23 cellular contexts compared by ENCODE assay signal in the genomic region with DNA sequence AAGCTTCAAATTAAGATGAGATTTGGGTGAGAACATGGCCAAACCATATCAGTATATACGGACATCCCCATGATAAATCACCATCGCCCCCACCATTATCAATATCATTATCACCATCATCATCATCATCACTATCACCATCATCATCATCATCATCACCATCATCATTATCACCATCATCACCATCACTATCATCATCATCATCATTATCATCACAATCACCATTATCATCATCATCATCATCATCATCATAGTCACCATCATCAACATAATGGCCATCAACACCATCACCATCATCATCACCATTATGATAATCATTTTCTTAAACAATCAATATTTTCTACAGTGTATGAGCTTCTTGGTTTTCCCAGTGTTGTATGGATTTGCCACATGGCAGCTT.
DNase-seq lines count a peak whose midpoint lies in the region; ATAC-seq, FAIRE-seq and TF ChIP-seq lines count a peak whose summit lies in the region.
"Had no signal": no experiment of that assay in that cellular context is flagged by ENCODE, and none has a peak within 500 bp of the region (broad histone marks: within the 10 kb centered on the region; RNA-seq: fewer than 3 reads in every experiment).

No MANE protein-coding gene starts in this region.

- FAIRE-seq in HepG2 (lab: Jason Lieb, UNC) (no peak), HTR-8/SVneo (lab: Jason Lieb, UNC) (peak; percentile 54), pancreas (lab: Jason Lieb, UNC) (peak; percentile 49)
- FAIRE-seq: A204.1, GM18507, H1 had no signal

- H3K27me3 Mint-ChIP-seq in immature natural killer cell (ENCODE audit: low read depth in 3 of 3), result peaks cover 0 to 2% (median 0%) of the 10 kb centered on the region in 3 donors
- H3K27me3 Mint-ChIP-seq: CD4-positive, alpha-beta T cell; CD8-positive, alpha-beta memory T cell had no signal

- DNase-seq in HepG2 (ENCODE audit: low spot score) (no peak), right lobe of liver (no peak), HTR-8/SVneo (ENCODE audit: insufficient read length, low spot score) (no peak), pancreas (no peak), immature natural killer cell (no peak), left ventricle myocardium inferior (no peak)
- DNase-seq: ACHN; AML-193; BE2C; CD4-positive, alpha-beta T cell; CD8-positive, alpha-beta memory T cell; DMS53; DMS79 treated with DMSO at 0.1 percent for 48 hours; GF-D8; GM23248; H7; HCEC 1CT had no signal

- intact Hi-C loops in HepG2 (cut with micrococcal nuclease; ENCODE audit: unreplicated experiment) (no loop called here), right lobe of liver (cut with DNase I) (no loop called here), pancreas (cut with DNase I) (no loop called here), left ventricle myocardium inferior (cut with micrococcal nuclease) (no loop called here)

- no peak for ATAC-seq in HepG2
- ATAC-seq in right lobe of liver, result no peak
- ATAC-seq in pancreas, result no peak

- no peak for TF ChIP-seq EP300 in HepG2 (IDR thresholded peaks at IDR 0.05; ENCODE audit: low read depth in 2 of 2, low read length in 2 of 2)
- no peak for TF ChIP-seq EP300 in HepG2 (CRISPR knock-in tag; IDR thresholded peaks at IDR 0.05; ENCODE audit: borderline replicate concordance)

- no peak for TF ChIP-seq RAD21 in HepG2 (CRISPR knock-in tag; IDR thresholded peaks at IDR 0.05)

- no peak overlapping the region for H2AFZ ChIP-seq in HepG2 (ENCODE audit: low read length)
- H2AFZ ChIP-seq: GM23248 had no signal

- in situ Hi-C loops in HepG2 (cut with HindIII; ENCODE audit: extremely low pct_ligation_motif_present, low pct_unique_long_range_greater_than_20kb), result no loop called here

- peaks cover 2 to 18% (median 5%) of the 10 kb centered on the region in 6 donors for H3K9me3 Mint-ChIP-seq in immature natural killer cell

- WGBS in HepG2 (ENCODE audit: low lambda C conversion rate), result 0% methylated on average over 2 of the region's 2 CpGs
- WGBS in right lobe of liver (ENCODE audit: insufficient coverage, low coverage, low lambda C conversion rate, missing lambda C conversion rate), result no CpG with 5 or more reads among the region's 2 CpGs
- 77 to 78% methylated on average over 2 of the region's 2 CpGs for WGBS in pancreas, 2 donors

- TF ChIP-seq CTCF in HepG2 (CRISPR knock-in tag; IDR thresholded peaks at IDR 0.05), result no peak
- no peak for TF ChIP-seq CTCF in right lobe of liver (IDR thresholded peaks at IDR 0.05)
- no peak for TF ChIP-seq CTCF in pancreas (IDR thresholded peaks at IDR 0.05)
- TF ChIP-seq CTCF in left ventricle myocardium inferior (IDR thresholded peaks at IDR 0.05; ENCODE audit: borderline replicate concordance), result no peak

- H3K27ac Mint-ChIP-seq in immature natural killer cell, result no peak overlapping the region
- H3K27ac Mint-ChIP-seq: CD14-positive monocyte; CD4-positive, alpha-beta T cell; CD8-positive, alpha-beta memory T cell had no signal

- POLR2A ChIA-PET in HepG2 (lab: Yijun Ruan, JAX), result no interaction called here

- H3K36me3 Mint-ChIP-seq in immature natural killer cell, result no peaks in the 10 kb centered on the region
- H3K36me3 Mint-ChIP-seq: CD14-positive monocyte; CD8-positive, alpha-beta memory T cell had no signal

- CTCF ChIA-PET in HepG2 (lab: Yijun Ruan, JAX; ENCODE audit: low intra/inter-chr PET ratio, low total read pairs), result no interaction called here

- H3K36me3 ChIP-seq in HepG2 (replicated peaks in 1 of 2; ENCODE audit: control insufficient read depth in 1 of 2, insufficient read depth in 2 of 2, low read length in 2 of 2) (no peaks in the 10 kb centered on the region), right lobe of liver (no peaks in the 10 kb centered on the region), pancreas (no peaks in the 10 kb centered on the region), left ventricle myocardium inferior (no peaks in the 10 kb centered on the region)
- H3K36me3 ChIP-seq: BE2C; BLaER1 treated with 17β-estradiol and CSF1 and Interleukin-3, amounts not matched to agents 10 nM and 100 nM had no signal

- TF ChIP-seq POLR2A in HepG2 (IDR thresholded peaks at IDR 0.05; ENCODE audit: insufficient read depth in 1 of 2, low read depth in 2 of 2, low read length in 2 of 2) (no peak), right lobe of liver (IDR thresholded peaks at IDR 0.05) (no peak)

- no peaks in the 10 kb centered on the region for H3K79me2 ChIP-seq in HepG2 (ENCODE audit: insufficient read depth, low read length)

- no peak overlapping the region for H3K4me2 ChIP-seq in HepG2 (ENCODE audit: low read depth, low read length)

- no peaks in the 10 kb centered on the region for H4K20me1 ChIP-seq in HepG2 (ENCODE audit: insufficient read depth, low read length)
- H4K20me1 ChIP-seq: BLaER1 treated with 17β-estradiol and CSF1 and Interleukin-3, amounts not matched to agents 10 nM and 100 nM had no signal

- H3K9me3 ChIP-seq in HepG2 (ENCODE audit: low read length) (no peaks in the 10 kb centered on the region), right lobe of liver (no peaks in the 10 kb centered on the region), pancreas (no peaks in the 10 kb centered on the region), left ventricle myocardium inferior (replicated peaks) (no peaks in the 10 kb centered on the region)
- H3K9me3 ChIP-seq: BE2C had no signal

- no peaks in the 10 kb centered on the region for H3K4me1 ChIP-seq in HepG2 (ENCODE audit: insufficient read depth, low read length)
- H3K4me1 ChIP-seq in right lobe of liver, result no peaks in the 10 kb centered on the region
- H3K4me1 ChIP-seq in pancreas, result no peaks in the 10 kb centered on the region
- no peaks in the 10 kb centered on the region for H3K4me1 ChIP-seq in left ventricle myocardium inferior
- H3K4me1 ChIP-seq: BE2C had no signal

- no peak overlapping the region for H3K4me3 Mint-ChIP-seq in immature natural killer cell
- H3K4me3 Mint-ChIP-seq: CD14-positive monocyte; CD4-positive, alpha-beta T cell; CD8-positive, alpha-beta memory T cell had no signal

- H3K4me1 Mint-ChIP-seq in immature natural killer cell, result no peaks in the 10 kb centered on the region
- H3K4me1 Mint-ChIP-seq: CD8-positive, alpha-beta memory T cell had no signal

- BruUV-seq in HepG2 (replicated peaks; lab: Mats Ljungman, UMichigan), result no TSS peak

- H3K27me3 ChIP-seq in HepG2 (ENCODE audit: control insufficient read depth in 1 of 2, insufficient read depth in 2 of 2, low read length in 2 of 2) (no peaks in the 10 kb centered on the region), right lobe of liver (no peaks in the 10 kb centered on the region), pancreas (no peaks in the 10 kb centered on the region), left ventricle myocardium inferior (ENCODE audit: low read depth) (no peaks in the 10 kb centered on the region)
- H3K27me3 ChIP-seq: BE2C; BLaER1 treated with 17β-estradiol and CSF1 and Interleukin-3, amounts not matched to agents 10 nM and 100 nM had no signal

- H3K9ac ChIP-seq in HepG2 (ENCODE audit: insufficient read depth, low read depth, low read length), result no peak overlapping the region
- H3K9ac ChIP-seq: BLaER1 treated with 17β-estradiol and CSF1 and Interleukin-3, amounts not matched to agents 10 nM and 100 nM; GM23248 had no signal

- no peak overlapping the region for H3K27ac ChIP-seq in HepG2 (ENCODE audit: extremely low read length, insufficient read depth, low read length)
- no peak overlapping the region for H3K27ac ChIP-seq in right lobe of liver
- H3K27ac ChIP-seq in pancreas, result no peak overlapping the region
- no peak overlapping the region for H3K27ac ChIP-seq in left ventricle myocardium inferior (replicated peaks)
- H3K27ac ChIP-seq: 22Rv1; BLaER1 treated with 17β-estradiol and CSF1 and Interleukin-3, amounts not matched to agents 10 nM and 100 nM; GM23248 had no signal

- H3K4me3 ChIP-seq in HepG2 (replicated peaks in 1 of 3; ENCODE audit: insufficient read depth in 1 of 3, low read depth in 2 of 3, low read length in 3 of 3), result no peak overlapping the region
- H3K4me3 ChIP-seq in right lobe of liver, result no peak overlapping the region
- H3K4me3 ChIP-seq in pancreas, result no peak overlapping the region
- no peak overlapping the region for H3K4me3 ChIP-seq in left ventricle myocardium inferior
- H3K4me3 ChIP-seq: BLaER1 treated with 17β-estradiol and CSF1 and Interleukin-3, amounts not matched to agents 10 nM and 100 nM; GM23248 had no signal

TF ChIP-seq in HepG2, 621 proteins besides CTCF, POLR2A, EP300 and RAD21:
- TF ChIP-seq SIN3A (IDR thresholded peaks at IDR 0.05; ENCODE audit: borderline replicate concordance, low read depth, low read length) (no peak), CREB1 (IDR thresholded peaks at IDR 0.05) (peak; percentile 95), CREB1 (CRISPR knock-in tag; IDR thresholded peaks at IDR 0.05) (no peak)
